ENCODE assay signal across 9 cellular contexts in the genomic region with DNA sequence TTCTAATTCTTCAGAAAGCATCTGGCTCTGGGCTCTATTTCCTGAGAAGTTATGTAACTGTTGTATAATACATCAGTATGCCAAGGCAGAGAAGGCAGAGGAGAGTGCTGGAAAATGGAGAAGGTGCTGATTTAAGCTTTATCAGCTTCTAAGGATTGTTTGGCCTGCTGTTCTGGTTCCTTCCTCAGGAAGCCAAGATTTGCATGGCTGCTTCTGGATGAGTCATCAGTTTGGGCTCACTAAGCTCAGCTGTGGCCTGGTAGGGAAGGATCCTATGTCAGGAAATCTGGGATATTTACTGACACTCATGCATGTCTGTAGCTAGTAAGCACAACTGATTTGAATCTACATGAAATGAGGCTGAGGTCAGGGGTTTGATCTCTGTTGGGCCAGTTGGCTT.
DNase-seq lines count a peak whose midpoint lies in the region; ATAC-seq, FAIRE-seq and TF ChIP-seq lines count a peak whose summit lies in the region.
"Had no signal": no experiment of that assay in that cellular context is flagged by ENCODE, and none has a peak within 500 bp of the region (broad histone marks: within the 10 kb centered on the region; RNA-seq: fewer than 3 reads in every experiment).

No MANE protein-coding gene starts in this region.

- TF ChIP-seq CTCF in fibroblast of the aortic adventitia (IDR thresholded peaks at IDR 0.05; ENCODE audit: insufficient read depth, low read length) = no peak

- ATAC-seq in GM19463 (IDR thresholded peaks at IDR 0.05; ENCODE audit: unreplicated experiment) (no peak), GM18502 (IDR thresholded peaks at IDR 0.05; ENCODE audit: poor library complexity, unreplicated experiment) (no peak)

- no peak overlapping the region for H3K4me3 ChIP-seq in fibroblast of the aortic adventitia (ENCODE audit: low read depth, low read length)

- peak; percentile 48 for DNase-seq in GM04504 (ENCODE audit: low read depth)
- peak; percentile 95 for DNase-seq in RCC 7860 (ENCODE audit: low spot score)
- peak; percentile 91 for DNase-seq in fibroblast of the aortic adventitia (ENCODE audit: low read depth)
- peak; percentile 98 for DNase-seq in pulmonary artery endothelial cell (ENCODE audit: low read depth, low spot score)
- no peak for DNase-seq in SK-N-DZ (ENCODE audit: low spot score)
- DNase-seq in NCI-H1436 treated with DMSO at 0.1 percent for 48 hours (lab: John Stamatoyannopoulos, UW) = no peak
- DNase-seq: activated B cell treated with CpG ODN at 0.5 μM for 24 hours had no signal

- peak; percentile 98 for FAIRE-seq in RCC 7860 (lab: Jason Lieb, UNC)

Comparison
In these comparisons a context has a peak if more than half of its experiments do, and no peak if none do; other contexts are left out.
1. DNase-seq: peak in GM04504 (single experiment), RCC 7860 (single experiment), fibroblast of the aortic adventitia (single experiment) and pulmonary artery endothelial cell (single experiment); none in SK-N-DZ (single experiment) and NCI-H1436 treated with DMSO at 0.1 percent for 48 hours (single experiment).